ENCODE assay signal across 1 cellular context in genomic region chrX:2387614-2388239, GRCh38.
TF ChIP-seq lines count a peak whose summit lies in the region.

No MANE protein-coding gene starts in this region.

TF ChIP-seq in IMR-90, 13 proteins besides CTCF, POLR2A, EP300 and RAD21:
- TF ChIP-seq NFE2L2 (IDR thresholded peaks at IDR 0.05; ENCODE audit: low read depth, low read length): no peak
- TF ChIP-seq, protein P1, sequence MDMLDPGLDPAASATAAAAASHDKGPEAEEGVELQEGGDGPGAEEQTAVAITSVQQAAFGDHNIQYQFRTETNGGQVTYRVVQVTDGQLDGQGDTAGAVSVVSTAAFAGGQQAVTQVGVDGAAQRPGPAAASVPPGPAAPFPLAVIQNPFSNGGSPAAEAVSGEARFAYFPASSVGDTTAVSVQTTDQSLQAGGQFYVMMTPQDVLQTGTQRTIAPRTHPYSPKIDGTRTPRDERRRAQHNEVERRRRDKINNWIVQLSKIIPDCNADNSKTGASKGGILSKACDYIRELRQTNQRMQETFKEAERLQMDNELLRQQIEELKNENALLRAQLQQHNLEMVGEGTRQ (IDR thresholded peaks at IDR 0.05; ENCODE audit: low read depth, low read length): no peak
- no peak for TF ChIP-seq MAFK (IDR thresholded peaks at IDR 0.05; ENCODE audit: low read depth, low read length)
- no peak for TF ChIP-seq ELK1 (IDR thresholded peaks at IDR 0.05; ENCODE audit: borderline replicate concordance, low read depth, low read length)
- no peak for TF ChIP-seq FOS (IDR thresholded peaks at IDR 0.05; ENCODE audit: low read depth, low read length)
- no peak for TF ChIP-seq RFX5 (IDR thresholded peaks at IDR 0.05; ENCODE audit: low read depth, low read length)
- no peak for TF ChIP-seq MXI1 (IDR thresholded peaks at IDR 0.05; ENCODE audit: borderline replicate concordance, low read depth, low read length)
- TF ChIP-seq SMC3 (IDR thresholded peaks at IDR 0.05; ENCODE audit: low read depth, low read length): no peak
- TF ChIP-seq MAZ (IDR thresholded peaks at IDR 0.05; ENCODE audit: borderline replicate concordance, low read depth, low read length): no peak
TF ChIP-seq in IMR-90: peak in this region for 0.
